ENCODE assay signal across 10 cellular contexts in the genomic region with DNA sequence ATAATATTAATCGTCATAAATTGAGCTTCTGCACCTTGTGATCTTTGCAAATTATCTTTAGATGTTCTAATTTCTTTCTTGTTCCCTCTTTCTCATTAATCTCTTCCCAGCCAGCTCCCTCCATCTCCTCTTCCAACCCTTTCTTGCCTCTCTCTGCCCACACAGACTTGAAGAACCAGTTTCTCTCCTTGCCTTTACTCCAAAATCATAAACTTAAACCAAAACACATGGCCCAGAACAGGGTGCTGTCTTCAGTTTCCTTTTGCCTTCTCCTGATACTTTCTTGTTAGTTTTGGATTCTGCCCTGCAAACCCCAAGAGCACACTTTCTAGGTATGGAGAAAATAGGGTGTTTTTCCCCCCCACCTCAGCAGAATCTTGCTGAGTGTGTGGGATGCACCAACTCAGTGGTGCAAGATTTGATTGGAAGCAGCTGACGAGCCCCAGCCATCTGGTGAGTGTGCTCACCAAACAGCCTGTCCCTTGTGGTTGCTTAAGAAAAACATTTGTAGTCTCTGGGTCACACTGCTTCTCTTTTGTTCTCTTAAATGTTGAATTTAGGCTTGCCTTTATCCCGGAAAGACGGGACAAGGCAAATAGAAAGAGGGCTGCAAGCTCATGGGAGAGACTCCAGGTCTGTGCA.
A peak's percentile ranks its signal among the peaks of the same experiment; 100 is the strongest.
DNase-seq lines count a peak whose midpoint lies in the region; ATAC-seq, FAIRE-seq and TF ChIP-seq lines count a peak whose summit lies in the region.
"Had no signal": no experiment of that assay in that cellular context is flagged by ENCODE, and none has a peak within 500 bp of the region (broad histone marks: within the 10 kb centered on the region; RNA-seq: fewer than 3 reads in every experiment).

No MANE protein-coding gene starts in this region.

- no peaks in the 10 kb centered on the region for H3K36me3 Mint-ChIP-seq in activated CD8-positive, alpha-beta memory T cell treated with anti-CD3 and anti-CD28 coated beads, Interleukin-2, amount 10 ng/mL, durations not matched to agents 7 days and 5 days
- no peaks in the 10 kb centered on the region for H3K36me3 Mint-ChIP-seq in activated naive CD4-positive, alpha-beta T cell treated with anti-CD3 and anti-CD28 coated beads for 36 hours (ENCODE audit: low read depth)
- H3K36me3 Mint-ChIP-seq: activated naive CD8-positive, alpha-beta T cell; stimulated activated effector memory CD8-positive, alpha-beta T cell treated with anti-CD3 and anti-CD28 coated beads, Interleukin-12 subunit alpha, Interleukin-12 subunit beta, amount 100 ng/mL, for 72 hours had no signal

- no peak for FAIRE-seq in HepG2 (lab: Jason Lieb, UNC)

- H3K4me2 ChIP-seq in Loucy (ENCODE audit: low read depth, low read length, poor library complexity, severe bottlenecking) = no peak overlapping the region
- H3K4me2 ChIP-seq in HepG2 (ENCODE audit: low read depth, low read length) = no peak overlapping the region

- POLR2A ChIA-PET in HepG2 (lab: Yijun Ruan, JAX) = no interaction called here

- no peaks in the 10 kb centered on the region for H3K36me3 ChIP-seq in Loucy (ENCODE audit: insufficient read depth, low read length)
- no peaks in the 10 kb centered on the region for H3K36me3 ChIP-seq in colonic mucosa
- no peaks in the 10 kb centered on the region for H3K36me3 ChIP-seq in HepG2 (replicated peaks in 1 of 2; ENCODE audit: control insufficient read depth in 1 of 2, insufficient read depth in 2 of 2, low read length in 2 of 2)

- no peak; the same call in 1 of the 2 replicates for TF ChIP-seq CTCF in Loucy (conservative IDR thresholded peaks at IDR 0.05; ENCODE audit: low read length)
- TF ChIP-seq CTCF in colonic mucosa (IDR thresholded peaks at IDR 0.05) = no peak
- no peak for TF ChIP-seq CTCF in HepG2 (CRISPR knock-in tag; IDR thresholded peaks at IDR 0.05)

- H2AFZ ChIP-seq in Loucy (ENCODE audit: low read length) (0 out of 2 replicates have a peak overlapping the region, but pooled peaks have one; percentile 2), HepG2 (ENCODE audit: low read length) (no peak overlapping the region)

- H3K9me3 ChIP-seq in Loucy (ENCODE audit: insufficient read depth, low read depth, low read length) (no peaks in the 10 kb centered on the region), colonic mucosa (no peaks in the 10 kb centered on the region), HepG2 (ENCODE audit: low read length) (no peaks in the 10 kb centered on the region)

- no peak for TF ChIP-seq EP300 in HepG2 (IDR thresholded peaks at IDR 0.05; ENCODE audit: low read depth in 2 of 2, low read length in 2 of 2)
- TF ChIP-seq EP300 in HepG2 (CRISPR knock-in tag; IDR thresholded peaks at IDR 0.05; ENCODE audit: borderline replicate concordance) = no peak

- DNase-seq in colonic mucosa = peak; percentile 40
- peak in 1 of 2 donors; percentile 18 for DNase-seq in left colon
- DNase-seq in stromal cell of bone marrow (ENCODE audit: low read depth) = peak; percentile 73
- DNase-seq in activated CD8-positive, alpha-beta memory T cell treated with anti-CD3 and anti-CD28 coated beads, Interleukin-2, amount 10 ng/mL, durations not matched to agents 7 days and 5 days = no peak
- no peak for DNase-seq in activated naive CD4-positive, alpha-beta T cell treated with anti-CD3 and anti-CD28 coated beads for 36 hours
- DNase-seq in HepG2 (ENCODE audit: low spot score) = no peak
- DNase-seq: activated CD4-positive, alpha-beta T cell treated with anti-CD3 and anti-CD28 coated beads for 1 hour had no signal

- no peak for TF ChIP-seq RAD21 in HepG2 (CRISPR knock-in tag; IDR thresholded peaks at IDR 0.05)

- ATAC-seq in left colon = peak; percentile 47
- ATAC-seq in activated CD8-positive, alpha-beta memory T cell treated with anti-CD3 and anti-CD28 coated beads, Interleukin-2, amount 10 ng/mL, durations not matched to agents 7 days and 5 days = no peak
- no peak for ATAC-seq in HepG2
- ATAC-seq: stimulated activated effector memory CD8-positive, alpha-beta T cell treated with anti-CD3 and anti-CD28 coated beads, Interleukin-12 subunit alpha, Interleukin-12 subunit beta, amount 100 ng/mL, for 72 hours had no signal

- no peak overlapping the region for H3K27ac Mint-ChIP-seq in activated CD8-positive, alpha-beta memory T cell treated with anti-CD3 and anti-CD28 coated beads, Interleukin-2, amount 10 ng/mL, durations not matched to agents 7 days and 5 days
- H3K27ac Mint-ChIP-seq in activated naive CD4-positive, alpha-beta T cell treated with anti-CD3 and anti-CD28 coated beads for 36 hours = no peak overlapping the region
- H3K27ac Mint-ChIP-seq: activated naive CD8-positive, alpha-beta T cell; stimulated activated effector memory CD8-positive, alpha-beta T cell treated with anti-CD3 and anti-CD28 coated beads, Interleukin-12 subunit alpha, Interleukin-12 subunit beta, amount 100 ng/mL, for 72 hours had no signal

- H3K27me3 Mint-ChIP-seq in activated CD8-positive, alpha-beta memory T cell treated with anti-CD3 and anti-CD28 coated beads, Interleukin-2, amount 10 ng/mL, durations not matched to agents 7 days and 5 days = peaks cover 69% of the 10 kb centered on the region
- peaks cover 11% of the 10 kb centered on the region for H3K27me3 Mint-ChIP-seq in activated naive CD4-positive, alpha-beta T cell treated with anti-CD3 and anti-CD28 coated beads for 36 hours (ENCODE audit: low read depth)

- H3K27ac ChIP-seq in colonic mucosa = no peak overlapping the region
- H3K27ac ChIP-seq in HepG2 (ENCODE audit: extremely low read length, insufficient read depth, low read length) = no peak overlapping the region

- 1% methylated on average over 4 of the region's 4 CpGs for WGBS in HepG2 (ENCODE audit: low lambda C conversion rate)

- H3K4me1 Mint-ChIP-seq in activated CD8-positive, alpha-beta memory T cell treated with anti-CD3 and anti-CD28 coated beads, Interleukin-2, amount 10 ng/mL, durations not matched to agents 7 days and 5 days = no peaks in the 10 kb centered on the region
- H3K4me1 Mint-ChIP-seq in activated naive CD4-positive, alpha-beta T cell treated with anti-CD3 and anti-CD28 coated beads for 36 hours (ENCODE audit: low read depth) = no peaks in the 10 kb centered on the region
- H3K4me1 Mint-ChIP-seq: stimulated activated effector memory CD8-positive, alpha-beta T cell treated with anti-CD3 and anti-CD28 coated beads, Interleukin-12 subunit alpha, Interleukin-12 subunit beta, amount 100 ng/mL, for 72 hours had no signal

- H3K79me2 ChIP-seq in Loucy (ENCODE audit: insufficient read depth, low read length) = no peaks in the 10 kb centered on the region
- no peaks in the 10 kb centered on the region for H3K79me2 ChIP-seq in HepG2 (ENCODE audit: insufficient read depth, low read length)

- H3K27me3 ChIP-seq in Loucy (ENCODE audit: insufficient read depth, low read length, poor library complexity, severe bottlenecking) = no peaks in the 10 kb centered on the region
- no peaks in the 10 kb centered on the region for H3K27me3 ChIP-seq in colonic mucosa
- 0 out of 5 replicates have a peak, but pooled peaks cover 0 to 5% of the 10 kb centered on the region in 2 experiments for H3K27me3 ChIP-seq in HepG2 (ENCODE audit: control insufficient read depth in 1 of 2, insufficient read depth in 2 of 2, low read length in 2 of 2)

- no TSS peak for BruUV-seq in HepG2 (replicated peaks; lab: Mats Ljungman, UMichigan)

- TF ChIP-seq POLR2A in HepG2 (IDR thresholded peaks at IDR 0.05; ENCODE audit: insufficient read depth in 1 of 2, low read depth in 2 of 2, low read length in 2 of 2) = no peak

- H3K9me3 Mint-ChIP-seq in activated CD8-positive, alpha-beta memory T cell treated with anti-CD3 and anti-CD28 coated beads, Interleukin-2, amount 10 ng/mL, durations not matched to agents 7 days and 5 days (ENCODE audit: low read depth) = no peaks in the 10 kb centered on the region
- H3K9me3 Mint-ChIP-seq in activated naive CD4-positive, alpha-beta T cell treated with anti-CD3 and anti-CD28 coated beads for 36 hours = no peaks in the 10 kb centered on the region
- H3K9me3 Mint-ChIP-seq: stimulated activated effector memory CD8-positive, alpha-beta T cell treated with anti-CD3 and anti-CD28 coated beads, Interleukin-12 subunit alpha, Interleukin-12 subunit beta, amount 100 ng/mL, for 72 hours had no signal

- intact Hi-C loops in colonic mucosa (cut with DNase I) = loop anchor here (10.0 kb wide), 1 partner anchor 172 kb away; the partner anchor contains the start of gene MAF
- intact Hi-C loops in left colon (cut with DNase I, micrococcal nuclease) = no loop called here
- intact Hi-C loops in activated naive CD4-positive, alpha-beta T cell treated with anti-CD3 and anti-CD28 coated beads for 36 hours (cut with micrococcal nuclease) = no loop called here
- intact Hi-C loops in HepG2 (cut with micrococcal nuclease; ENCODE audit: unreplicated experiment) = no loop called here

- H3K4me3 ChIP-seq in Loucy (ENCODE audit: low read length, poor library complexity, severe bottlenecking) = no peak overlapping the region
- H3K4me3 ChIP-seq in colonic mucosa = no peak overlapping the region
- H3K4me3 ChIP-seq in HepG2 (replicated peaks in 1 of 3; ENCODE audit: insufficient read depth in 1 of 3, low read depth in 2 of 3, low read length in 3 of 3) = no peak overlapping the region

- no peaks in the 10 kb centered on the region for H3K4me1 ChIP-seq in Loucy (ENCODE audit: insufficient read depth, low read length, poor library complexity, severe bottlenecking)
- no peaks in the 10 kb centered on the region for H3K4me1 ChIP-seq in colonic mucosa
- no peaks in the 10 kb centered on the region for H3K4me1 ChIP-seq in HepG2 (ENCODE audit: insufficient read depth, low read length)

- in situ Hi-C loops in HepG2 (cut with HindIII; ENCODE audit: extremely low pct_ligation_motif_present, low pct_unique_long_range_greater_than_20kb) = no loop called here

- no peak overlapping the region for H3K9ac ChIP-seq in Loucy (ENCODE audit: low read depth, low read length, poor library complexity, severe bottlenecking)
- peak overlapping the region in 1 of 2 donors; percentile 41 for H3K9ac ChIP-seq in colonic mucosa (ENCODE audit: low read depth in 2 of 2, low read length in 2 of 2)
- no peak overlapping the region for H3K9ac ChIP-seq in HepG2 (ENCODE audit: insufficient read depth, low read depth, low read length)

- CTCF ChIA-PET in activated CD8-positive, alpha-beta memory T cell treated with anti-CD3 and anti-CD28 coated beads, Interleukin-2, amount 10 ng/mL, durations not matched to agents 7 days and 5 days (lab: Charles Lee) = no interaction called here
- CTCF ChIA-PET in activated naive CD4-positive, alpha-beta T cell treated with anti-CD3 and anti-CD28 coated beads for 36 hours (lab: Charles Lee) = interaction anchor here (0.6 kb wide), 1 partner anchor 129 kb away, joined by 3 read pairs; no protein-coding TSS in a partner anchor
- CTCF ChIA-PET in HepG2 (lab: Yijun Ruan, JAX; ENCODE audit: low intra/inter-chr PET ratio, low total read pairs) = no interaction called here

- H3K9me2 ChIP-seq in Loucy (replicated peaks; ENCODE audit: low read depth, low read length) = no peaks in the 10 kb centered on the region

- no peaks in the 10 kb centered on the region for H3F3A ChIP-seq in Loucy (ENCODE audit: low read depth)

- no peak overlapping the region for H3K4me3 Mint-ChIP-seq in activated CD8-positive, alpha-beta memory T cell treated with anti-CD3 and anti-CD28 coated beads, Interleukin-2, amount 10 ng/mL, durations not matched to agents 7 days and 5 days
- H3K4me3 Mint-ChIP-seq in activated naive CD4-positive, alpha-beta T cell treated with anti-CD3 and anti-CD28 coated beads for 36 hours = no peak overlapping the region
- H3K4me3 Mint-ChIP-seq: activated naive CD8-positive, alpha-beta T cell; stimulated activated effector memory CD8-positive, alpha-beta T cell treated with anti-CD3 and anti-CD28 coated beads, Interleukin-12 subunit alpha, Interleukin-12 subunit beta, amount 100 ng/mL, for 72 hours had no signal

- H4K20me1 ChIP-seq in Loucy (ENCODE audit: insufficient read depth, low read length, poor library complexity, severe bottlenecking) (no peaks in the 10 kb centered on the region), HepG2 (ENCODE audit: insufficient read depth, low read length) (no peaks in the 10 kb centered on the region)

Comparison
In these comparisons a context has a peak if more than half of its experiments do, and no peak if none do; other contexts are left out.
1. DNase-seq: peak in colonic mucosa (single experiment) and stromal cell of bone marrow (single experiment); none in activated CD8-positive, alpha-beta memory T cell treated with anti-CD3 and anti-CD28 coated beads, Interleukin-2, amount 10 ng/mL, durations not matched to agents 7 days and 5 days (single experiment), activated naive CD4-positive, alpha-beta T cell treated with anti-CD3 and anti-CD28 coated beads for 36 hours (single experiment) and HepG2 (single experiment).